ENCODE assay signal across 8 cellular contexts in genomic region chr10:28250782-28251181, GRCh38. TPM values are rescaled to one million over a fixed set of nuclear protein-coding genes. Genes with fewer than 3 reads are reported as not detected.
A peak's percentile ranks its signal among the peaks of the same experiment; 100 is the strongest.
DNase-seq lines count a peak whose midpoint lies in the region; ATAC-seq and TF ChIP-seq lines count a peak whose summit lies in the region.

No MANE protein-coding gene starts in this region.

- TF ChIP-seq CTCF in OCI-LY1 (IDR thresholded peaks at IDR 0.05; ENCODE audit: low read length) (peak; percentile 33; the same call in 1 of the 2 replicates), gastrocnemius medialis (IDR thresholded peaks at IDR 0.05 in 4 of 5, conservative IDR thresholded peaks at IDR 0.05 in 1 of 5) (peak; percentile 17 to 68 (median 54))

- in situ Hi-C loops in gastrocnemius medialis (cut with MboI; ENCODE audit: low sequenced_read_pairs in 4 of 4) = loop anchor here in 3 of 4 donors (5.0 kb wide), 1 partner anchor 132 kb away; no protein-coding TSS in a partner anchor

- no peak overlapping the region for H3K4me2 ChIP-seq in OCI-LY1 (ENCODE audit: low read length)

- no peak for TF ChIP-seq POLR2A in gastrocnemius medialis (IDR thresholded peaks at IDR 0.05)

- DNase-seq in NCI-H1694 (lab: John Stamatoyannopoulos, UW) (peak; percentile 4), NCI-H1694 treated with DMSO at 0.1 percent for 48 hours (lab: John Stamatoyannopoulos, UW) (no peak), fibroblast of peridontal ligament (ENCODE audit: extremely low read depth) (peak; percentile 70), gastrocnemius medialis (no peak), NOMO-1 (lab: John Stamatoyannopoulos, UW; ENCODE audit: unreplicated experiment in 2 of 2) (no peak), anterior cingulate cortex (lab: John Stamatoyannopoulos, UW) (no peak)

- intact Hi-C loops in gastrocnemius medialis (cut with DNase I; ENCODE audit: low total_unique reads) = loop anchor here (1.0 to 2.0 kb wide), 2 partner anchors 52 to 132 kb away; partner anchors contain the start of gene MPP7

- H3K4me3 ChIP-seq in OCI-LY1 (ENCODE audit: low read depth, low read length, poor library complexity, severe bottlenecking) (no peak overlapping the region), gastrocnemius medialis (no peak overlapping the region)

- ATAC-seq in gastrocnemius medialis (peak; percentile 55 to 61), HG02588 (IDR thresholded peaks at IDR 0.05; ENCODE audit: unreplicated experiment) (no peak)

- H3K27ac ChIP-seq in OCI-LY1 (ENCODE audit: low read depth, low read length, poor library complexity, severe bottlenecking) (no peak overlapping the region), gastrocnemius medialis (no peak overlapping the region)

- no peak overlapping the region for H2AFZ ChIP-seq in OCI-LY1 (ENCODE audit: low read length)

- H3K9ac ChIP-seq in OCI-LY1 (ENCODE audit: low read length) = no peak overlapping the region

- no peaks in the 10 kb centered on the region for H3K36me3 ChIP-seq in OCI-LY1 (ENCODE audit: insufficient read depth, low read length)
- H3K36me3 ChIP-seq in gastrocnemius medialis = no peaks in the 10 kb centered on the region

- H3K4me1 ChIP-seq in OCI-LY1 (ENCODE audit: insufficient read depth, low read length, severe bottlenecking) (no peaks in the 10 kb centered on the region), gastrocnemius medialis (peaks cover 3 to 15% of the 10 kb centered on the region in 2 donors)

- no peaks in the 10 kb centered on the region for H3K9me3 ChIP-seq in OCI-LY1 (ENCODE audit: low read length)
- H3K9me3 ChIP-seq in gastrocnemius medialis = no peaks in the 10 kb centered on the region

- H3F3A ChIP-seq in OCI-LY1 (ENCODE audit: insufficient read depth, low read length) = no peaks in the 10 kb centered on the region

- no peaks in the 10 kb centered on the region for H4K20me1 ChIP-seq in OCI-LY1 (ENCODE audit: insufficient read depth, low read length)

- no peaks in the 10 kb centered on the region for H3K79me2 ChIP-seq in OCI-LY1 (ENCODE audit: insufficient read depth, low read length)

- no peaks in the 10 kb centered on the region for H3K9me2 ChIP-seq in OCI-LY1 (ENCODE audit: low read depth, low read length)

- H3K27me3 ChIP-seq in OCI-LY1 (ENCODE audit: insufficient read depth, low read length) (no peaks in the 10 kb centered on the region), gastrocnemius medialis (no peaks in the 10 kb centered on the region)

RNA-seq across cellular contexts. Expression of gene MPP7, which starts 52.1 kb away (rescaled TPM):
- total RNA-seq in gastrocnemius medialis = 10 to 100 TPM in 1 of 4 donors, 1 to 10 TPM in 3; 3.8 to 10.7 (median 6.4) TPM

Comparison
In these comparisons a context has a peak if more than half of its experiments do, and no peak if none do; other contexts are left out.
1. DNase-seq: peak in NCI-H1694 (single experiment) and fibroblast of peridontal ligament (single experiment); none in NCI-H1694 treated with DMSO at 0.1 percent for 48 hours (single experiment), gastrocnemius medialis (0 of 2), NOMO-1 (0 of 2) and anterior cingulate cortex (0 of 58).